In the genomic region with DNA sequence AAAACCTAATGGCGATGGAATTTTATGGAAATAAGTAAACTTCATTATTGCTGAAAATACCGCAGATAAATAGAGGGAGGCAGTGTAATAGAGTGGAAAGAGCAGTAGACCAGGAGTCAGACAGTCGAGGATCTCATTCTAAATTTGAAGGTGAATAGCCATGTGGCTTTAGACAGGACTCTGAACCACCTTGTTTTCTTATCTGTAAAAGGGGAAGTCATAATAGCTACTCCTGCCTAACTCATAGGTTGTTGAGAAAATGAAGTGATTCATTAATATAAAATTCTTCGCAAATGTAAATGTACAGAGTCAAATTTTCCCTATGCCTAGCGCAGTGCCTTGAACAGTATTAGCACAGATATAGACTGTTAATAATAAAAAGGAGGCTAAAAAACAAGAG, we compare ENCODE assay signal across 18 cellular contexts. TPM values are rescaled to one million over a fixed set of nuclear protein-coding genes. Genes with fewer than 3 reads are reported as not detected.
DNase-seq lines count a peak whose midpoint lies in the region; ATAC-seq, FAIRE-seq and TF ChIP-seq lines count a peak whose summit lies in the region.
"Had no signal": no experiment of that assay in that cellular context is flagged by ENCODE, and none has a peak within 500 bp of the region (broad histone marks: within the 10 kb centered on the region; RNA-seq: fewer than 3 reads in every experiment).

No MANE protein-coding gene starts in this region.

- H3K36me3 Mint-ChIP-seq in CD14-positive monocyte (peaks cover 5 to 14% of the 10 kb centered on the region in 2 donors), GM23338 (ENCODE audit: low read depth) (no peaks in the 10 kb centered on the region), nephron progenitor cell (ENCODE audit: low read depth) (peaks cover 5% of the 10 kb centered on the region)
- H3K36me3 Mint-ChIP-seq in CD4-positive, alpha-beta T cell (ENCODE audit: low read depth) = peaks cover 7% of the 10 kb centered on the region
- H3K36me3 Mint-ChIP-seq: IgD-negative memory B cell had no signal

- TF ChIP-seq EP300 in K562 (IDR thresholded peaks at IDR 0.05; ENCODE audit: low read length) = no peak

- H3K36me3 ChIP-seq in GM23338 (ENCODE audit: insufficient read depth) = no peaks in the 10 kb centered on the region
- H3K36me3 ChIP-seq in K562 (ENCODE audit: control insufficient read depth, insufficient read depth, low read length) = no peaks in the 10 kb centered on the region; the same call in 2 of the 3 replicates
- H3K36me3 ChIP-seq: BLaER1 had no signal

- no peaks in the 10 kb centered on the region for H3K9me1 ChIP-seq in K562 (ENCODE audit: control insufficient read depth, insufficient read depth, low read length)

- WGBS in K562 (ENCODE audit: insufficient coverage, low coverage, missing lambda C conversion rate) = 67% methylated on average over 5 of the region's 5 CpGs

- peaks cover 11% of the 10 kb centered on the region for H3K4me1 ChIP-seq in GM23338 (ENCODE audit: insufficient read depth)
- peaks cover 3 to 32% of the 10 kb centered on the region in 2 experiments; a peak in 4 of 5 replicates for H3K4me1 ChIP-seq in K562 (replicated peaks in 1 of 2; ENCODE audit: control insufficient read depth in 2 of 2, insufficient read depth in 2 of 2, low read length in 2 of 2)
- H3K4me1 ChIP-seq: BLaER1 had no signal

- intact Hi-C loops in CD14-positive monocyte (cut with micrococcal nuclease) = no loop called here
- intact Hi-C loops in K562 (cut with micrococcal nuclease) = loop anchor here (5.0 kb wide), 1 partner anchor 398 kb away; no protein-coding TSS in a partner anchor
- intact Hi-C loops in CD4-positive, alpha-beta T cell (cut with DNase I, micrococcal nuclease) = no loop called here

- ATAC-seq in GM23338 (no peak), K562 (peak; percentile 39), HG03175 (IDR thresholded peaks at IDR 0.05; ENCODE audit: unreplicated experiment) (no peak)
- ATAC-seq in CD4-positive, alpha-beta T cell (ENCODE audit: poor library complexity) = no peak
- ATAC-seq: A549, HCT116 had no signal

- POLR2A ChIA-PET in K562 (lab: Yijun Ruan, JAX) = interaction anchor here (0.8 to 2.8 kb wide), 5 partner anchors 10 to 209 kb away, joined by 3 to 16 read pairs (median 4); no protein-coding TSS in a partner anchor
- POLR2A ChIA-PET in CD4-positive, alpha-beta T cell (lab: Charles Lee) = no interaction called here

- H3K27me3 ChIP-seq in GM23338 (ENCODE audit: insufficient read depth) = no peaks in the 10 kb centered on the region
- H3K27me3 ChIP-seq in K562 (ENCODE audit: control insufficient read depth in 2 of 2, insufficient read depth in 2 of 2, low read length in 2 of 2) = no peaks in the 10 kb centered on the region
- no peaks in the 10 kb centered on the region for H3K27me3 ChIP-seq in CD4-positive, alpha-beta T cell (ENCODE audit: control insufficient read depth, insufficient read depth, low read length)
- H3K27me3 ChIP-seq: BLaER1 had no signal

- H3K27me3 Mint-ChIP-seq in CD14-positive monocyte (ENCODE audit: low read depth in 3 of 3) = peaks cover 0 to 5% (median 0%) of the 10 kb centered on the region in 3 donors
- H3K27me3 Mint-ChIP-seq in GM23338 (ENCODE audit: insufficient read depth, low read depth, poor library complexity) = peaks cover 4% of the 10 kb centered on the region
- peaks cover 3% of the 10 kb centered on the region for H3K27me3 Mint-ChIP-seq in nephron progenitor cell (ENCODE audit: low read depth, poor library complexity)
- H3K27me3 Mint-ChIP-seq in CD4-positive, alpha-beta T cell = no peaks in the 10 kb centered on the region
- H3K27me3 Mint-ChIP-seq: CD4-positive, CD25-positive, alpha-beta regulatory T cell; IgD-negative memory B cell had no signal

- peaks cover 23% of the 10 kb centered on the region for H3K4me1 Mint-ChIP-seq in CD14-positive monocyte
- H3K4me1 Mint-ChIP-seq in GM23338 = peaks cover 24% of the 10 kb centered on the region
- no peaks in the 10 kb centered on the region for H3K4me1 Mint-ChIP-seq in nephron progenitor cell
- peaks cover 20% of the 10 kb centered on the region for H3K4me1 Mint-ChIP-seq in CD4-positive, alpha-beta T cell (ENCODE audit: low read depth)

- no peaks in the 10 kb centered on the region for H3K9me2 ChIP-seq in GM23338 (ENCODE audit: insufficient read depth)

- FAIRE-seq in K562 (lab: Jason Lieb, UNC) = no peak
- FAIRE-seq: A549, G401.6, H54 had no signal

- TF ChIP-seq CTCF in CD14-positive monocyte (IDR thresholded peaks at IDR 0.05) (no peak), GM23338 (conservative IDR thresholded peaks at IDR 0.05; ENCODE audit: low read depth in 2 of 2) (no peak), K562 (IDR thresholded peaks at IDR 0.05 in 2 of 3, conservative IDR thresholded peaks at IDR 0.05 in 1 of 3; ENCODE audit: insufficient read depth in 2 of 3, low read depth in 1 of 3, low read length in 3 of 3) (no peak), nephron progenitor cell (IDR thresholded peaks at IDR 0.05) (no peak)
- TF ChIP-seq CTCF in CD4-positive, alpha-beta T cell (IDR thresholded peaks at IDR 0.05) = no peak

- DNase-seq in CD14-positive monocyte (ENCODE audit: low spot score) (no peak), GM23338 (ENCODE audit: low spot score) (no peak), K562 (ENCODE audit: extremely low read depth in 1 of 4, low spot score in 3 of 4) (no peak), nephron progenitor cell (no peak), AG08395 (ENCODE audit: low spot score) (no peak)
- no peak for DNase-seq in CD4-positive, alpha-beta T cell
- DNase-seq: CD4-positive, CD25-positive, alpha-beta regulatory T cell; DMS153; DMS79 treated with DMSO at 0.1 percent for 48 hours; EL had no signal

- in situ Hi-C loops in K562 (cut with MboI) = no loop called here

- H3K9me3 ChIP-seq in K562 (replicated peaks; ENCODE audit: control insufficient read depth, insufficient read depth, low read depth, low read length) = no peaks in the 10 kb centered on the region
- no peaks in the 10 kb centered on the region for H3K9me3 ChIP-seq in CD4-positive, alpha-beta T cell (ENCODE audit: control insufficient read depth, low read length)
- H3K9me3 ChIP-seq: A549, BLaER1 had no signal

- H3F3A ChIP-seq in GM23338 (replicated peaks; ENCODE audit: low read depth) = no peaks in the 10 kb centered on the region

- H3K27ac ChIP-seq in GM23338 (ENCODE audit: low read depth) = peak overlapping the region; percentile 16; the same call in 1 of the 2 replicates
- no peak overlapping the region for H3K27ac ChIP-seq in K562 (ENCODE audit: extremely low read depth, low read depth, low read length)
- no peak overlapping the region for H3K27ac ChIP-seq in CD4-positive, alpha-beta T cell (ENCODE audit: low read depth, low read length)
- H3K27ac ChIP-seq: A549, BLaER1, KMS-11 had no signal

- no peaks in the 10 kb centered on the region for H3K9me3 Mint-ChIP-seq in CD14-positive monocyte
- no peaks in the 10 kb centered on the region for H3K9me3 Mint-ChIP-seq in GM23338
- no peaks in the 10 kb centered on the region for H3K9me3 Mint-ChIP-seq in nephron progenitor cell
- H3K9me3 Mint-ChIP-seq in CD4-positive, alpha-beta T cell = no peaks in the 10 kb centered on the region
- H3K9me3 Mint-ChIP-seq: CD4-positive, CD25-positive, alpha-beta regulatory T cell; IgD-negative memory B cell had no signal

- BruUV-seq in K562 (replicated peaks; lab: Mats Ljungman, UMichigan) = no TSS peak

- no peak for TF ChIP-seq RAD21 in K562 (CRISPR knock-in tag; conservative IDR thresholded peaks at IDR 0.05 in 1 of 2, IDR thresholded peaks at IDR 0.05 in 1 of 2)

- H2AFZ ChIP-seq in GM23338 = no peak overlapping the region
- no peak overlapping the region for H2AFZ ChIP-seq in K562 (ENCODE audit: low read depth, low read length)

- H3K4me3 ChIP-seq in GM23338 (no peak overlapping the region), K562 (no peak overlapping the region)
- H3K4me3 ChIP-seq: A549, BLaER1 had no signal

- H3K27ac Mint-ChIP-seq in CD14-positive monocyte (peak overlapping the region in 4 of 7 donors; percentile 31 to 74 (median 45)), GM23338 (no peak overlapping the region), nephron progenitor cell (peak overlapping the region; percentile 25)
- no peak overlapping the region for H3K27ac Mint-ChIP-seq in CD4-positive, alpha-beta T cell

- H3K79me2 ChIP-seq in GM23338 (replicated peaks; ENCODE audit: insufficient read depth) (peaks cover 50% of the 10 kb centered on the region; the same call in 1 of the 2 replicates), K562 (ENCODE audit: control insufficient read depth, insufficient read depth, low read length) (peaks cover 86% of the 10 kb centered on the region)

- H4K20me1 ChIP-seq in GM23338 (replicated peaks; ENCODE audit: insufficient read depth) (peaks cover 6% of the 10 kb centered on the region; the same call in 1 of the 2 replicates), K562 (replicated peaks; ENCODE audit: control insufficient read depth, insufficient read depth, low read length) (peaks cover 7% of the 10 kb centered on the region; the same call in 1 of the 2 replicates)
- H4K20me1 ChIP-seq: BLaER1 had no signal

- no peak overlapping the region for H3K9ac ChIP-seq in K562 (ENCODE audit: insufficient read depth in 1 of 2, low read depth in 2 of 2, low read length in 2 of 2)
- H3K9ac ChIP-seq: BLaER1, KMS-11 had no signal

- TF ChIP-seq POLR2A in K562 (conservative IDR thresholded peaks at IDR 0.05) = no peak

- H3K4me2 ChIP-seq in GM23338 = no peak overlapping the region
- no peak overlapping the region for H3K4me2 ChIP-seq in K562 (ENCODE audit: insufficient read depth, low read length)
- H3K4me2 ChIP-seq: A549, BLaER1, KMS-11 had no signal

- CTCF ChIA-PET in K562 (lab: Yijun Ruan, JAX; ENCODE audit: low intra/inter-chr PET ratio) = no interaction called here
- CTCF ChIA-PET in CD4-positive, alpha-beta T cell (lab: Charles Lee) = no interaction called here

- H3K4me3 Mint-ChIP-seq in CD14-positive monocyte (no peak overlapping the region), GM23338 (no peak overlapping the region), nephron progenitor cell (no peak overlapping the region)
- no peak overlapping the region for H3K4me3 Mint-ChIP-seq in CD4-positive, alpha-beta T cell
- H3K4me3 Mint-ChIP-seq: CD4-positive, CD25-positive, alpha-beta regulatory T cell; IgD-negative memory B cell had no signal

RNA-seq across cellular contexts. Expression of gene RPS6KC1, which starts 14.8 kb away (rescaled TPM):
- polyA plus RNA-seq in CD14-positive monocyte = 10 to 100 TPM; 11.4 to 16.0 TPM
- total RNA-seq in GM23338 (2014; rRNA removed; shearing (Covaris generic)) = 21.1 and 24.9 TPM in 2 replicates
- polyA plus RNA-seq in GM23338 (2016; fragmentation: Nextera tagmentation; extraction: Ambion mirVana) = 6.2 and 7.9 TPM in 2 replicates
- total RNA-seq in K562 (2011; cell fraction: chromatin; rRNA removed; ENCODE audit: low replicate concordance) = 50.3 and 199 TPM in 2 replicates
- 24.5 and 42.1 TPM in 2 replicates for total RNA-seq in K562 (2011; cell fraction: nucleolus; rRNA removed)
- 77.2 and 100 TPM in 2 replicates for total RNA-seq in K562 (2011; cell fraction: nucleoplasm; rRNA removed)
- total RNA-seq in K562 (2014; rRNA removed) = 22.0 and 23.6 TPM in 2 replicates
- total RNA-seq in K562 (2014; rRNA removed; fragmentation: Illumina TruSeq; extraction: Trizol) = 33.2 and 36.7 TPM in 2 replicates
- 30.5 and 34.6 TPM in 2 replicates for total RNA-seq in K562 (2015; rRNA removed; fragmentation: Illumina TruSeq; extraction: Trizol)
- total RNA-seq in K562 (2021) = 20.0 and 22.0 TPM in 2 replicates
- polyA plus RNA-seq in K562 (2011; rRNA removed) = 22.1 and 32.8 TPM in 2 replicates
- polyA plus RNA-seq in K562 (2011; cell fraction: cytosol; rRNA removed) = 4.9 and 9.6 TPM in 2 replicates
- polyA plus RNA-seq in K562 (2011; cell fraction: nucleus; rRNA removed) = 31.7 and 48.5 TPM in 2 replicates
- polyA plus RNA-seq in K562 (2012) = 14.2 and 18.0 TPM in 2 replicates
- 17.0 and 20.9 TPM in 2 replicates for polyA plus RNA-seq in K562 (2014; fragmentation: Illumina TruSeq; extraction: Trizol)
- polyA plus RNA-seq in K562 (2014; fragmentation: Nextera tagmentation; extraction: Ambion mirVana) = 1 to 10 TPM; 4.3 to 7.6 TPM
- polyA plus RNA-seq in K562 (2014; rRNA removed) = 15.5 and 16.4 TPM in 2 replicates
- polyA minus RNA-seq in K562 (2011; rRNA and poly(A)+ RNA removed) = 66.6 and 66.8 TPM in 2 replicates
- polyA minus RNA-seq in K562 (2011; cell fraction: cytosol; rRNA and poly(A)+ RNA removed) = 15.3 and 18.1 TPM in 2 replicates
- polyA minus RNA-seq in K562 (2011; cell fraction: nucleus; rRNA and poly(A)+ RNA removed) = 61.1 and 83.0 TPM in 2 replicates
- 1 to 10 TPM; 6.2 to 7.0 TPM for total RNA-seq in CD4-positive, alpha-beta T cell

RNA-seq across cellular contexts. Expression of gene ANGEL2, which starts 50.1 kb away (rescaled TPM):
- polyA plus RNA-seq in CD14-positive monocyte (10 to 100 TPM; 17.5 to 18.3 TPM), GM23338 (2016; fragmentation: Nextera tagmentation; extraction: Ambion mirVana) (14.6 and 15.2 TPM in 2 replicates), K562 (2011; rRNA removed) (30.8 and 34.6 TPM in 2 replicates), K562 (2014; fragmentation: Illumina TruSeq; extraction: Trizol) (15.4 and 16.9 TPM in 2 replicates), K562 (2014; fragmentation: Nextera tagmentation; extraction: Ambion mirVana) (10 to 100 TPM in 1 of 2 experiments, 1 to 10 TPM in 1; 6.8 to 10.9 TPM), K562 (2014; rRNA removed) (16.2 and 22.3 TPM in 2 replicates)
- total RNA-seq in GM23338 (2014; rRNA removed; shearing (Covaris generic)) = 49.6 and 54.3 TPM in 2 replicates
- 60.7 and 192 TPM in 2 replicates for total RNA-seq in K562 (2011; cell fraction: chromatin; rRNA removed; ENCODE audit: low replicate concordance)
- total RNA-seq in K562 (2011; cell fraction: nucleolus; rRNA removed) = 31.0 and 45.0 TPM in 2 replicates
- 76.8 and 89.8 TPM in 2 replicates for total RNA-seq in K562 (2011; cell fraction: nucleoplasm; rRNA removed)
- total RNA-seq in K562 (2014; rRNA removed) (29.3 and 29.9 TPM in 2 replicates), K562 (2014; rRNA removed; fragmentation: Illumina TruSeq; extraction: Trizol) (30.1 and 32.8 TPM in 2 replicates), K562 (2015; rRNA removed; fragmentation: Illumina TruSeq; extraction: Trizol) (29.7 and 33.6 TPM in 2 replicates), K562 (2021) (26.2 and 27.1 TPM in 2 replicates)
- 9.6 and 17.6 TPM in 2 replicates for polyA plus RNA-seq in K562 (2011; cell fraction: cytosol; rRNA removed)
- polyA plus RNA-seq in K562 (2011; cell fraction: nucleus; rRNA removed) = 35.0 and 44.6 TPM in 2 replicates
- polyA plus RNA-seq in K562 (2012) = 13.0 and 16.1 TPM in 2 replicates
- 44.7 and 66.2 TPM in 2 replicates for polyA minus RNA-seq in K562 (2011; rRNA and poly(A)+ RNA removed)
- 15.6 and 22.8 TPM in 2 replicates for polyA minus RNA-seq in K562 (2011; cell fraction: cytosol; rRNA and poly(A)+ RNA removed)
- polyA minus RNA-seq in K562 (2011; cell fraction: nucleus; rRNA and poly(A)+ RNA removed) = 45.0 and 63.1 TPM in 2 replicates
- 10 to 100 TPM; 53.0 to 56.2 TPM for total RNA-seq in CD4-positive, alpha-beta T cell

Comparison
In these comparisons a context has a peak if more than half of its experiments do, and no peak if none do; other contexts are left out.
1. H3K27ac Mint-ChIP-seq: peak in CD14-positive monocyte (4 of 7) and nephron progenitor cell (single experiment); none in GM23338 (single experiment) and CD4-positive, alpha-beta T cell (single experiment).